Comparison of ENCODE assay signal across 18 cellular contexts in genomic region chr3:59782664-59783063, GRCh38.
DNase-seq lines count a peak whose midpoint lies in the region; ATAC-seq, FAIRE-seq and TF ChIP-seq lines count a peak whose summit lies in the region.
"Had no signal": no experiment of that assay in that cellular context is flagged by ENCODE, and none has a peak within 500 bp of the region (broad histone marks: within the 10 kb centered on the region; RNA-seq: fewer than 3 reads in every experiment).

No MANE protein-coding gene starts in this region.

- no peak overlapping the region for H3K4me2 ChIP-seq in SK-N-SH

- no peaks in the 10 kb centered on the region for H3K9me2 ChIP-seq in SK-N-SH

- TF ChIP-seq CTCF in SK-N-SH (IDR thresholded peaks at IDR 0.05) (no peak), fibroblast of mammary gland (conservative IDR thresholded peaks at IDR 0.05; ENCODE audit: control insufficient read depth, insufficient read depth, low read depth, low read length) (no peak)

- H3K4me1 ChIP-seq in SK-N-SH (ENCODE audit: control insufficient read depth in 1 of 2, insufficient read depth in 2 of 2, low read depth in 1 of 2, low read length in 1 of 2) (peaks cover 0 to 2% of the 10 kb centered on the region in 2 experiments; a peak in 1 of 4 replicates), small intestine (ENCODE audit: control insufficient read depth in 2 of 2, insufficient read depth in 1 of 2, low read depth in 1 of 2, low read length in 1 of 2) (no peaks in the 10 kb centered on the region)

- POLR2A ChIA-PET in SK-N-SH (lab: Yijun Ruan, JAX) = no interaction called here

- TF ChIP-seq EP300 in SK-N-SH (IDR thresholded peaks at IDR 0.05; ENCODE audit: borderline replicate concordance in 1 of 2, low read depth in 1 of 2, low read length in 1 of 2) = peak in 1 of 2 experiments; percentile 44; a peak in 1 of 4 replicates

- ATAC-seq in SK-N-SH treated with all-trans-retinoic acid at 6 μM for 48 hours (no peak), GM18909 (IDR thresholded peaks at IDR 0.05; ENCODE audit: poor library complexity, unreplicated experiment) (no peak)
- ATAC-seq: HCT116, HepG2 had no signal

- H4K20me1 ChIP-seq in SK-N-SH (ENCODE audit: insufficient read depth) = no peaks in the 10 kb centered on the region

- H3K9ac ChIP-seq in SK-N-SH = no peak overlapping the region
- H3K9ac ChIP-seq: GM23248 had no signal

- peak; percentile 25 for DNase-seq in SK-N-SH
- peak; percentile 37 for DNase-seq in M059J (ENCODE audit: low read depth)
- peak; percentile 12 for DNase-seq in fibroblast of mammary gland (ENCODE audit: low read depth)
- no peak for DNase-seq in small intestine
- no peak for DNase-seq in cortex of kidney (lab: John Stamatoyannopoulos, UW)
- DNase-seq: 8988T; CD4-positive, alpha-beta memory T cell; DND-41; GM23248 had no signal

- no peak overlapping the region; a peak in 1 of 4 replicates for H3K27ac ChIP-seq in SK-N-SH (ENCODE audit: low read depth in 2 of 2, low read length in 1 of 2)
- no peak overlapping the region for H3K27ac ChIP-seq in small intestine (ENCODE audit: low read depth in 1 of 2, low read length in 1 of 2)
- H3K27ac ChIP-seq: C4-2B, GM23248 had no signal

- H3K9me3 ChIP-seq in SK-N-SH = no peaks in the 10 kb centered on the region
- no peaks in the 10 kb centered on the region for H3K9me3 ChIP-seq in small intestine (ENCODE audit: control insufficient read depth, low read depth)

- H3K27me3 ChIP-seq in SK-N-SH (ENCODE audit: insufficient read depth) = no peaks in the 10 kb centered on the region
- no peaks in the 10 kb centered on the region for H3K27me3 ChIP-seq in small intestine (ENCODE audit: control insufficient read depth in 2 of 2, insufficient read depth in 2 of 2, low read length in 2 of 2)

- TF ChIP-seq RAD21 in SK-N-SH (IDR thresholded peaks at IDR 0.05; ENCODE audit: low read length) = no peak

- H3K36me3 ChIP-seq in SK-N-SH (replicated peaks in 1 of 2; ENCODE audit: control insufficient read depth in 1 of 2, insufficient read depth in 2 of 2, low read length in 1 of 2) (no peaks in the 10 kb centered on the region), small intestine (ENCODE audit: control insufficient read depth in 2 of 2, insufficient read depth in 2 of 2, low read length in 2 of 2) (no peaks in the 10 kb centered on the region)

- CTCF ChIA-PET in SK-N-SH (lab: Yijun Ruan, JAX) = interaction anchor here (1.2 kb wide), 1 partner anchor 207 kb away, joined by 3 read pairs; no protein-coding TSS in a partner anchor

- H2AFZ ChIP-seq in SK-N-SH (ENCODE audit: low read depth) = no peak overlapping the region
- H2AFZ ChIP-seq: GM23248 had no signal

- FAIRE-seq in small intestine (lab: Jason Lieb, UNC) = no peak
- FAIRE-seq: GM12878, GM18507, H54, HepG2, HTR-8/SVneo had no signal

- H3F3A ChIP-seq in SK-N-SH (replicated peaks; ENCODE audit: insufficient read depth) = no peaks in the 10 kb centered on the region

- H3K79me2 ChIP-seq in SK-N-SH (ENCODE audit: insufficient read depth) = no peaks in the 10 kb centered on the region

- H3K4me3 ChIP-seq in SK-N-SH (ENCODE audit: low read depth in 2 of 2, low read length in 1 of 2) (no peak overlapping the region), fibroblast of mammary gland (ENCODE audit: control insufficient read depth, low read depth, low read length) (no peak overlapping the region), small intestine (ENCODE audit: low read depth in 1 of 2, low read length in 2 of 2) (no peak overlapping the region)
- H3K4me3 ChIP-seq: GM12878, GM23248 had no signal

TF ChIP-seq in SK-N-SH, 30 proteins besides CTCF, POLR2A, EP300 and RAD21 (continues in another document):
- peak; percentile 43 for TF ChIP-seq CHD2 (IDR thresholded peaks at IDR 0.05; ENCODE audit: low read length, partially characterized antibody)
- peak; percentile 37; the same call in 1 of the 2 replicates for TF ChIP-seq GATA2 (CRISPR knock-in tag; IDR thresholded peaks at IDR 0.05)
- no peak for TF ChIP-seq RXRA (IDR thresholded peaks at IDR 0.05; ENCODE audit: borderline replicate concordance, low read depth)
- TF ChIP-seq RCOR1 (IDR thresholded peaks at IDR 0.05; ENCODE audit: low read length) = peak; percentile 85
- TF ChIP-seq, protein P1, sequence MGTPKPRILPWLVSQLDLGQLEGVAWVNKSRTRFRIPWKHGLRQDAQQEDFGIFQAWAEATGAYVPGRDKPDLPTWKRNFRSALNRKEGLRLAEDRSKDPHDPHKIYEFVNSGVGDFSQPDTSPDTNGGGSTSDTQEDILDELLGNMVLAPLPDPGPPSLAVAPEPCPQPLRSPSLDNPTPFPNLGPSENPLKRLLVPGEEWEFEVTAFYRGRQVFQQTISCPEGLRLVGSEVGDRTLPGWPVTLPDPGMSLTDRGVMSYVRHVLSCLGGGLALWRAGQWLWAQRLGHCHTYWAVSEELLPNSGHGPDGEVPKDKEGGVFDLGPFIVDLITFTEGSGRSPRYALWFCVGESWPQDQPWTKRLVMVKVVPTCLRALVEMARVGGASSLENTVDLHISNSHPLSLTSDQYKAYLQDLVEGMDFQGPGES (IDR thresholded peaks at IDR 0.05; ENCODE audit: low read depth, low read length) = no peak
- TF ChIP-seq YY1 (IDR thresholded peaks at IDR 0.05; ENCODE audit: low read depth) = no peak
- no peak for TF ChIP-seq REST (IDR thresholded peaks at IDR 0.05; ENCODE audit: low read depth, low read length)
- TF ChIP-seq FOXM1 (IDR thresholded peaks at IDR 0.05; ENCODE audit: low read depth) = no peak

TF ChIP-seq in SK-N-SH treated with all-trans-retinoic acid at 6 μM for 48 hours, 23 proteins besides CTCF, POLR2A, EP300 and RAD21:
- TF ChIP-seq PATZ1 (CRISPR knock-in tag; IDR thresholded peaks at IDR 0.05; ENCODE audit: borderline replicate concordance) = no peak

Comparison
In these comparisons a context has a peak if more than half of its experiments do, and no peak if none do; other contexts are left out.
1. DNase-seq: peak in SK-N-SH (single experiment), M059J (single experiment) and fibroblast of mammary gland (single experiment); none in small intestine (single experiment) and cortex of kidney (single experiment).